21 cellular contexts compared by ENCODE assay signal in the genomic region with DNA sequence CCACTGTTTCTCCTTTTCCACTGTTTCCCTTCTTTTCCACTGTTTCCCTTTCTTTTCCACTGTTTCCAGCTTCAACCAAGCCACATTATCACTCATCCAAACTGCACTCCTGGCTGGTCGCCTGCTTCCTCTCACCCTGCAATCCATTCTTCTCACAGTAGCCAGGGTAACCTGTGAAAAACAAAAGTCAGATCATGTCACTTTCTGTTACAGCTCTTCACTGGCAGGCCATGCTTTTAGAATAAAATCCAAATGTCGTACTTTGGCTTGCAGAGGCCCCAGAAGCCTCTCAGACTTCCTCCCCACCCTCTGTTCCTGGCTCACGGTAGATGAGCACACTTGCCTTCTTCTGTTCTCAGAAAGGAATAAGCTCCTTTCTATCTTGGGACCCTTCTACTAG. TPM values are rescaled to one million over a fixed set of nuclear protein-coding genes. Genes with fewer than 3 reads are reported as not detected.
A peak's percentile ranks its signal among the peaks of the same experiment; 100 is the strongest.
DNase-seq lines count a peak whose midpoint lies in the region; TF ChIP-seq lines count a peak whose summit lies in the region.
"Had no signal": no experiment of that assay in that cellular context is flagged by ENCODE, and none has a peak within 500 bp of the region (broad histone marks: within the 10 kb centered on the region; RNA-seq: fewer than 3 reads in every experiment).

No MANE protein-coding gene starts in this region.

- no peak overlapping the region for H3K9ac ChIP-seq in GM23248

- 38 to 45% methylated on average over 3 of the region's 3 CpGs for WGBS in GM23248 (ENCODE audit: low coverage in 1 of 2, low lambda C conversion rate in 2 of 2, missing lambda C conversion rate in 2 of 2), 2 experiments

- peaks cover 15% of the 10 kb centered on the region; the same call in 1 of the 2 replicates for H3K36me3 ChIP-seq in GM23248 (ENCODE audit: low read depth)
- H3K36me3 ChIP-seq: gastrocnemius medialis had no signal

- H3K9me2 ChIP-seq in GM23248 (ENCODE audit: insufficient read depth): no peaks in the 10 kb centered on the region

- no peaks in the 10 kb centered on the region for H4K20me1 ChIP-seq in GM23248 (ENCODE audit: insufficient read depth)

- H3K9me3 ChIP-seq in GM23248 (ENCODE audit: low read depth): no peaks in the 10 kb centered on the region
- H3K9me3 ChIP-seq: gastrocnemius medialis, tibial artery had no signal

- TF ChIP-seq CTCF in 22Rv1 (IDR thresholded peaks at IDR 0.05): no peak

- in situ Hi-C loops in GM23248 (cut with MboI): no loop called here

- H3F3A ChIP-seq in GM23248 (ENCODE audit: insufficient read depth): no peaks in the 10 kb centered on the region; the same call in 1 of the 2 replicates

- no peak overlapping the region for H2AFZ ChIP-seq in GM23248

- no peak overlapping the region for H3K4me3 ChIP-seq in GM23248
- H3K4me3 ChIP-seq: gastrocnemius medialis, tibial artery had no signal

- H3K27ac ChIP-seq in 22Rv1 (peak overlapping the region; percentile 97), GM23248 (no peak overlapping the region)
- H3K27ac ChIP-seq: gastrocnemius medialis, tibial artery had no signal

- DNase-seq in GM23248 (peak; percentile 21), dermis blood vessel endothelial cell (peak; percentile 64), midbrain (lab: John Stamatoyannopoulos, UW) (peak; percentile 39), DMS153 treated with DMSO at 0.1 percent for 48 hours (lab: John Stamatoyannopoulos, UW; ENCODE audit: unreplicated experiment) (no peak), NCI-H2107 (lab: John Stamatoyannopoulos, UW) (no peak), NCI-H2171 (lab: John Stamatoyannopoulos, UW) (no peak)
- DNase-seq in stimulated activated CD4-positive, alpha-beta T cell treated with anti-CD3 and anti-CD28 coated beads, Interleukin-4, amount 100 ng/mL, for 1 hour: no peak
- DNase-seq: activated CD4-positive, CD25-positive, alpha-beta regulatory T cell treated with anti-CD3 and anti-CD28 coated beads, Interleukin-2, amount 50 U/mL, for 72 hours; activated CD8-positive, alpha-beta memory T cell treated with anti-CD3 and anti-CD28 coated beads, Interleukin-2, amount 10 ng/mL, durations not matched to agents 7 days and 5 days; activated naive CD4-positive, alpha-beta T cell; effector memory CD4-positive, alpha-beta T cell; gastrocnemius medialis; GOT3; immature natural killer cell; NCI-H1694; NCI-H524 treated with DMSO at 0.1 percent for 48 hours; retina; stimulated activated CD4-positive, alpha-beta T cell treated with anti-CD3 and anti-CD28 coated beads, Interleukin-1b, Interleukin-23, amount 100 ng/mL, for 48 hours; T-cell had no signal

- H3K4me2 ChIP-seq in GM23248 (ENCODE audit: unreplicated experiment): no peak overlapping the region

- peaks cover 31% of the 10 kb centered on the region for H3K79me2 ChIP-seq in GM23248 (ENCODE audit: insufficient read depth)

- H3K27me3 ChIP-seq in GM23248 (replicated peaks; ENCODE audit: insufficient read depth): no peaks in the 10 kb centered on the region
- H3K27me3 ChIP-seq: gastrocnemius medialis, tibial artery had no signal

- peaks cover 3% of the 10 kb centered on the region; the same call in 1 of the 2 replicates for H3K4me1 ChIP-seq in GM23248 (ENCODE audit: insufficient read depth)

RNA-seq across cellular contexts. Expression of a gene that starts 33.9 kb away (rescaled TPM):
- total RNA-seq in GM23248 (2014; rRNA removed; shearing (Covaris generic)): 44.8 and 68.1 TPM in 2 replicates
- 64.0 and 66.3 TPM in 2 replicates for polyA plus RNA-seq in GM23248 (2016; fragmentation: Nextera tagmentation; extraction: Ambion mirVana)
- 110 and 111 TPM in 2 replicates for total RNA-seq in dermis blood vessel endothelial cell

Comparison
In these comparisons a context has a peak if more than half of its experiments do, and no peak if none do; other contexts are left out.
1. DNase-seq: peak in GM23248 (single experiment), dermis blood vessel endothelial cell (single experiment) and midbrain (single experiment); none in DMS153 treated with DMSO at 0.1 percent for 48 hours (single experiment), NCI-H2107 (single experiment), stimulated activated CD4-positive, alpha-beta T cell treated with anti-CD3 and anti-CD28 coated beads, Interleukin-4, amount 100 ng/mL, for 1 hour (single experiment) and NCI-H2171 (single experiment).